11 cellular contexts compared by ENCODE assay signal in the genomic region with DNA sequence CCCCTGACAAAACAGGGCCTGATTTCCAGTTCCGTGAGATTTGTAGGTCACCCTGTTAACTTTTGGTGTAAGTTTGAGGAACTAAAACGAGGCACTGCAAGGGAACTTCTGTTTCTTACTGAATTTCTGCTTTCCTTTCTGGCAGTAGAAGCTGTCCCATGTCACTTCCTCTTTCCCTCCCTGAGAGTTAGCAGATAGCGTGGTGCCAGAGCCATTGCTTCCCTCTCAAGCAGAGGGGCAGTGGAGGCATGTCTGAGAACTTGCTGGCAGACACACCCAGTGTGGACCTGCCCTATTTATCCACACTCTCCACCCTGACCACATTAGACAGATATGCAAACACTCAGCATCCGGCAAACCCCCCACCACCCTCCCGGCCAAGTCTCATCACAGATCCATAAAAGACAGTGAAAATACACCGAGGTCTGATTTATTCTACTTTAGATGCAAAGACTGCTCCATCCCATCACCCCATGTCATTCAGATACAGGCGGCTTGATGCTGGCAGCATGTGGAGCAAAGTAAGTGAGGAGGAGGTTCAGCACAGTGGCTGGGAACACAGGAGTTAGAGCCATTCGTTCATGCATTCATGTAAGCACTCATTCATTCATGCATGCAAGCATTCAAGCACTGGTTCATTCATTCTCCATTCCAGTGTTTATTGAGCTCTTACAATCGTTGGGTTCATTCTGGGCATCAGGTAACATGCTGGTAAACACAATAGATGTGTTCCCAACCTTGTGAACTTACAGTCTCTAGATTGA.
A peak's percentile ranks its signal among the peaks of the same experiment; 100 is the strongest.
DNase-seq lines count a peak whose midpoint lies in the region; ATAC-seq and TF ChIP-seq lines count a peak whose summit lies in the region.
"Had no signal": no experiment of that assay in that cellular context is flagged by ENCODE, and none has a peak within 500 bp of the region (broad histone marks: within the 10 kb centered on the region; RNA-seq: fewer than 3 reads in every experiment).

No MANE protein-coding gene starts in this region.

- intact Hi-C loops in Caco-2 (cut with micrococcal nuclease; ENCODE audit: unreplicated experiment), result no loop called here

- DNase-seq in GM12864 (ENCODE audit: low read depth) (peak; percentile 80), putamen (ENCODE audit: low spot score) (peak; percentile 36), Caco-2 (no peak), activated gamma-delta T cell treated with Interleukin-2 at 50 U/mL for 16 hours (no peak)
- no peak for DNase-seq in activated naive CD8-positive, alpha-beta T cell treated with anti-CD3 and anti-CD28 coated beads, Interleukin-2, amount 10 ng/mL, durations not matched to agents 7 days and 5 days

- no peaks in the 10 kb centered on the region for H3K9me3 Mint-ChIP-seq in activated naive CD8-positive, alpha-beta T cell treated with anti-CD3 and anti-CD28 coated beads, Interleukin-2, amount 10 ng/mL, durations not matched to agents 7 days and 5 days
- no peaks in the 10 kb centered on the region for H3K9me3 Mint-ChIP-seq in Caco-2 (ENCODE audit: unreplicated experiment)
- H3K9me3 Mint-ChIP-seq: activated naive CD4-positive, alpha-beta T cell treated with anti-CD3 and anti-CD28 coated beads, Interleukin-2, amount 50 U/mL, for 24 hours had no signal

- H3K4me3 ChIP-seq in GM12864 (ENCODE audit: low read depth, low read length) (no peak overlapping the region), Caco-2 (ENCODE audit: low read depth, low read length) (no peak overlapping the region)
- H3K4me3 ChIP-seq: thoracic aorta had no signal

- peak overlapping the region; percentile 4 for H3K4me3 Mint-ChIP-seq in activated naive CD8-positive, alpha-beta T cell treated with anti-CD3 and anti-CD28 coated beads, Interleukin-2, amount 10 ng/mL, durations not matched to agents 7 days and 5 days
- H3K4me3 Mint-ChIP-seq in Caco-2 (ENCODE audit: unreplicated experiment), result no peak overlapping the region
- H3K4me3 Mint-ChIP-seq: activated naive CD4-positive, alpha-beta T cell treated with anti-CD3 and anti-CD28 coated beads, Interleukin-2, amount 50 U/mL, for 24 hours had no signal

- peaks cover 11% of the 10 kb centered on the region; the same call in 1 of the 2 replicates for H3K4me1 ChIP-seq in Caco-2

- no peaks in the 10 kb centered on the region for H3K9me3 ChIP-seq in Caco-2
- H3K9me3 ChIP-seq: thoracic aorta had no signal

- BruUV-seq in Caco-2 (replicated peaks; lab: Mats Ljungman, UMichigan), result no TSS peak

- no peaks in the 10 kb centered on the region for H3K36me3 ChIP-seq in Caco-2 (ENCODE audit: control insufficient read depth, insufficient read depth, low read length)
- H3K36me3 ChIP-seq: thoracic aorta had no signal

- no peak overlapping the region for H3K27ac Mint-ChIP-seq in activated naive CD8-positive, alpha-beta T cell treated with anti-CD3 and anti-CD28 coated beads, Interleukin-2, amount 10 ng/mL, durations not matched to agents 7 days and 5 days
- no peak overlapping the region for H3K27ac Mint-ChIP-seq in Caco-2 (ENCODE audit: unreplicated experiment)
- H3K27ac Mint-ChIP-seq: activated naive CD4-positive, alpha-beta T cell treated with anti-CD3 and anti-CD28 coated beads, Interleukin-2, amount 50 U/mL, for 24 hours had no signal

- TF ChIP-seq CTCF in GM12864 (IDR thresholded peaks at IDR 0.05; ENCODE audit: low read depth, low read length, missing control alignments), result no peak
- no peak for TF ChIP-seq CTCF in Caco-2 (IDR thresholded peaks at IDR 0.05; ENCODE audit: insufficient read depth in 1 of 2, low read depth in 1 of 2, low read length in 1 of 2, severe bottlenecking in 1 of 2, unreplicated experiment in 1 of 2)

- H3K36me3 Mint-ChIP-seq in activated naive CD8-positive, alpha-beta T cell treated with anti-CD3 and anti-CD28 coated beads, Interleukin-2, amount 10 ng/mL, durations not matched to agents 7 days and 5 days, result no peaks in the 10 kb centered on the region
- no peaks in the 10 kb centered on the region for H3K36me3 Mint-ChIP-seq in Caco-2 (ENCODE audit: insufficient read depth, unreplicated experiment)
- H3K36me3 Mint-ChIP-seq: activated naive CD4-positive, alpha-beta T cell treated with anti-CD3 and anti-CD28 coated beads, Interleukin-2, amount 50 U/mL, for 24 hours had no signal

- POLR2A ChIA-PET in activated naive CD8-positive, alpha-beta T cell treated with anti-CD3 and anti-CD28 coated beads, Interleukin-2, amount 10 ng/mL, durations not matched to agents 7 days and 5 days (lab: Charles Lee), result no interaction called here
- POLR2A ChIA-PET in Caco-2 (lab: Charles Lee), result no interaction called here

- ATAC-seq in GM21390 (IDR thresholded peaks at IDR 0.05; ENCODE audit: unreplicated experiment) (peak; percentile 85), HG03571 (IDR thresholded peaks at IDR 0.05; ENCODE audit: unreplicated experiment) (peak; percentile 91), SK-N-SH treated with all-trans-retinoic acid at 6 μM for 48 hours (no peak)
- peak; percentile 26 for ATAC-seq in activated naive CD8-positive, alpha-beta T cell treated with anti-CD3 and anti-CD28 coated beads, Interleukin-2, amount 10 ng/mL, durations not matched to agents 7 days and 5 days (ENCODE audit: low read depth)
- ATAC-seq: HCT116 had no signal

- CTCF ChIA-PET in Caco-2 (lab: Charles Lee), result no interaction called here

- H3K4me1 Mint-ChIP-seq in activated naive CD8-positive, alpha-beta T cell treated with anti-CD3 and anti-CD28 coated beads, Interleukin-2, amount 10 ng/mL, durations not matched to agents 7 days and 5 days, result peaks cover 9% of the 10 kb centered on the region
- H3K4me1 Mint-ChIP-seq in Caco-2 (ENCODE audit: low read depth, unreplicated experiment), result peaks cover 7% of the 10 kb centered on the region

- no peaks in the 10 kb centered on the region for H3K27me3 ChIP-seq in Caco-2 (replicated peaks; ENCODE audit: control insufficient read depth, insufficient read depth, low read length)

- no peaks in the 10 kb centered on the region for H3K27me3 Mint-ChIP-seq in activated naive CD8-positive, alpha-beta T cell treated with anti-CD3 and anti-CD28 coated beads, Interleukin-2, amount 10 ng/mL, durations not matched to agents 7 days and 5 days
- no peaks in the 10 kb centered on the region for H3K27me3 Mint-ChIP-seq in Caco-2 (ENCODE audit: insufficient read depth, unreplicated experiment)
- H3K27me3 Mint-ChIP-seq: activated naive CD4-positive, alpha-beta T cell treated with anti-CD3 and anti-CD28 coated beads, Interleukin-2, amount 50 U/mL, for 24 hours had no signal

TF ChIP-seq in SK-N-SH treated with all-trans-retinoic acid at 6 μM for 48 hours, 23 proteins besides CTCF, POLR2A, EP300 and RAD21:
- TF ChIP-seq RARB (CRISPR knock-in tag; IDR thresholded peaks at IDR 0.05), result no peak

Comparison
In these comparisons a context has a peak if more than half of its experiments do, and no peak if none do; other contexts are left out.
1. DNase-seq: peak in GM12864 (single experiment) and putamen (single experiment); none in activated naive CD8-positive, alpha-beta T cell treated with anti-CD3 and anti-CD28 coated beads, Interleukin-2, amount 10 ng/mL, durations not matched to agents 7 days and 5 days (single experiment), Caco-2 (0 of 2) and activated gamma-delta T cell treated with Interleukin-2 at 50 U/mL for 16 hours (single experiment).